In genomic region chr5:73615947-73616346, GRCh38 we compare ENCODE assay signal across 37 cellular contexts. TPM values are rescaled to one million over a fixed set of nuclear protein-coding genes. Genes with fewer than 3 reads are reported as not detected.
"Had no signal": no experiment of that assay in that cellular context is flagged by ENCODE, and none has a peak within 500 bp of the region (broad histone marks: within the 10 kb centered on the region; RNA-seq: fewer than 3 reads in every experiment).

No MANE protein-coding gene starts in this region.

- FAIRE-seq: astrocyte, TTC549 had no signal

- H3K27ac ChIP-seq: adrenal gland, body of pancreas, brain microvascular endothelial cell, breast epithelium, VCaP had no signal

- H3K4me1 ChIP-seq: breast epithelium had no signal

- ATAC-seq: activated CD4-positive, alpha-beta T cell treated with anti-CD3 and anti-CD28 coated beads for 36 hours; activated CD4-positive, CD25-positive, alpha-beta regulatory T cell treated with anti-CD3 and anti-CD28 coated beads, Interleukin-2, amount 50 U/mL, for 24 hours; activated CD8-positive, alpha-beta memory T cell treated with anti-CD3 and anti-CD28 coated beads, Interleukin-2, amount 10 ng/mL, durations not matched to agents 7 days and 5 days; activated CD8-positive, alpha-beta T cell treated with anti-CD3 and anti-CD28 coated beads, Interleukin-2, amount 10 ng/mL, durations not matched to agents 7 days and 5 days; activated naive CD4-positive, alpha-beta T cell treated with anti-CD3 and anti-CD28 coated beads, Interleukin-2, amount 50 U/mL, for 72 hours; activated T-helper 17 cell treated with anti-CD3 and anti-CD28 coated beads, Interleukin-2, amount 50 U/mL, for 72 hours; body of pancreas had no signal

- H3K9me3 ChIP-seq: adrenal gland, body of pancreas, breast epithelium had no signal

- H3K36me3 Mint-ChIP-seq: activated CD8-positive, alpha-beta memory T cell treated with anti-CD3 and anti-CD28 coated beads, Interleukin-2, amount 10 ng/mL, durations not matched to agents 7 days and 5 days; activated naive CD4-positive, alpha-beta T cell treated with anti-CD3 and anti-CD28 coated beads, Interleukin-2, amount 50 U/mL, for 72 hours; activated naive CD8-positive, alpha-beta T cell treated with anti-CD3 and anti-CD28 coated beads for 36 hours had no signal

- H3K9me3 Mint-ChIP-seq: activated CD4-positive, alpha-beta memory T cell treated with anti-CD3 and anti-CD28 coated beads, Interleukin-2, amount 10 ng/mL, durations not matched to agents 7 days and 5 days; activated CD4-positive, alpha-beta T cell treated with anti-CD3 and anti-CD28 coated beads, Interleukin-2, amount 10 ng/mL, durations not matched to agents 7 days and 5 days; activated naive CD4-positive, alpha-beta T cell treated with anti-CD3 and anti-CD28 coated beads for 36 hours; activated naive CD4-positive, alpha-beta T cell treated with anti-CD3 and anti-CD28 coated beads, Interleukin-2, amount 50 U/mL, for 72 hours; activated naive CD8-positive, alpha-beta T cell treated with anti-CD3 and anti-CD28 coated beads for 36 hours; activated T-cell treated with anti-CD3 and anti-CD28 coated beads, Interleukin-2, amount 50 U/mL, for 24 hours; activated T-helper 17 cell treated with anti-CD3 and anti-CD28 coated beads, Interleukin-2, amount 50 U/mL, for 72 hours; T-helper 1 cell treated with Interleukin-12 subunit alpha and Interleukin-12 subunit beta and Interleukin-4 antibody, amounts not matched to agents 30 μg/mL and 1 μg/mL, for 36 hours; T-helper 2 cell treated with Interferon-gamma antibody and Interleukin-4, amounts not matched to agents 5 μg/mL and 100 μg/mL, for 36 hours had no signal

- H3K27me3 ChIP-seq: adrenal gland, body of pancreas, brain microvascular endothelial cell, breast epithelium had no signal

- H3K4me1 Mint-ChIP-seq: activated CD4-positive, alpha-beta T cell treated with anti-CD3 and anti-CD28 coated beads for 36 hours; activated CD4-positive, alpha-beta T cell treated with anti-CD3 and anti-CD28 coated beads, Interleukin-2, amount 10 ng/mL, durations not matched to agents 7 days and 5 days; activated naive CD8-positive, alpha-beta T cell treated with anti-CD3 and anti-CD28 coated beads for 36 hours; activated T-helper 17 cell treated with anti-CD3 and anti-CD28 coated beads, Interleukin-2, amount 50 U/mL, for 72 hours had no signal

- H3K27ac Mint-ChIP-seq: activated CD4-positive, alpha-beta memory T cell treated with anti-CD3 and anti-CD28 coated beads, Interleukin-2, amount 10 ng/mL, durations not matched to agents 7 days and 5 days; activated CD4-positive, alpha-beta T cell treated with anti-CD3 and anti-CD28 coated beads for 36 hours; activated CD4-positive, alpha-beta T cell treated with anti-CD3 and anti-CD28 coated beads, Interleukin-2, amount 10 ng/mL, durations not matched to agents 7 days and 5 days; activated CD8-positive, alpha-beta memory T cell treated with anti-CD3 and anti-CD28 coated beads, Interleukin-2, amount 10 ng/mL, durations not matched to agents 7 days and 5 days; activated CD8-positive, alpha-beta T cell treated with anti-CD3 and anti-CD28 coated beads, Interleukin-2, amount 10 ng/mL, durations not matched to agents 7 days and 5 days; activated naive CD4-positive, alpha-beta T cell treated with anti-CD3 and anti-CD28 coated beads for 36 hours; activated naive CD4-positive, alpha-beta T cell treated with anti-CD3 and anti-CD28 coated beads, Interleukin-2, amount 50 U/mL, for 72 hours; activated naive CD8-positive, alpha-beta T cell treated with anti-CD3 and anti-CD28 coated beads for 36 hours; activated T-cell treated with anti-CD3 and anti-CD28 coated beads, Interleukin-2, amount 50 U/mL, for 24 hours; activated T-helper 17 cell treated with anti-CD3 and anti-CD28 coated beads, Interleukin-2, amount 50 U/mL, for 72 hours; T-helper 1 cell treated with Interleukin-12 subunit alpha and Interleukin-12 subunit beta and Interleukin-4 antibody, amounts not matched to agents 30 μg/mL and 1 μg/mL, for 36 hours; T-helper 2 cell treated with Interferon-gamma antibody and Interleukin-4, amounts not matched to agents 5 μg/mL and 100 μg/mL, for 36 hours had no signal

- H3K4me3 ChIP-seq: adrenal gland, body of pancreas, breast epithelium had no signal

- H3K36me3 ChIP-seq: adrenal gland, brain microvascular endothelial cell, breast epithelium had no signal

- DNase-seq: activated CD4-positive, alpha-beta memory T cell treated with anti-CD3 and anti-CD28 coated beads, Interleukin-2, amount 10 ng/mL, durations not matched to agents 7 days and 5 days; activated CD4-positive, alpha-beta T cell treated with anti-CD3 and anti-CD28 coated beads for 1 hour; activated CD4-positive, alpha-beta T cell treated with anti-CD3 and anti-CD28 coated beads for 36 hours; activated CD4-positive, alpha-beta T cell treated with anti-CD3 and anti-CD28 coated beads for 48 hours; activated CD4-positive, alpha-beta T cell treated with anti-CD3 and anti-CD28 coated beads, Interleukin-2, amount 10 ng/mL, durations not matched to agents 7 days and 5 days; activated CD4-positive, alpha-beta T cell treated with anti-CD3 and anti-CD28 coated beads, Interleukin-2, amount 50 U/mL, for 48 hours; activated CD4-positive, CD25-positive, alpha-beta regulatory T cell; activated CD8-positive, alpha-beta memory T cell treated with anti-CD3 and anti-CD28 coated beads for 24 hours; activated CD8-positive, alpha-beta memory T cell treated with anti-CD3 and anti-CD28 coated beads, Interleukin-2, amount 10 ng/mL, durations not matched to agents 7 days and 5 days; activated CD8-positive, alpha-beta memory T cell treated with anti-CD3 and anti-CD28 coated beads, Interleukin-2, amount 50 U/mL, for 48 hours; activated CD8-positive, alpha-beta T cell treated with anti-CD3 and anti-CD28 coated beads, Interleukin-2, amount 10 ng/mL, durations not matched to agents 7 days and 5 days; activated effector memory CD4-positive, alpha-beta T cell treated with anti-CD3 and anti-CD28 coated beads, Interleukin-2, amount 50 U/mL, for 16 hours; activated gamma-delta T cell treated with Interleukin-2 at 50 U/mL for 16 hours; activated naive CD4-positive, alpha-beta T cell; activated naive CD4-positive, alpha-beta T cell treated with anti-CD3 and anti-CD28 coated beads for 36 hours; activated naive CD4-positive, alpha-beta T cell treated with anti-CD3 and anti-CD28 coated beads, Interleukin-2, amount 50 U/mL, for 16 hours; activated naive CD8-positive, alpha-beta T cell treated with anti-CD3 and anti-CD28 coated beads for 36 hours; activated T-cell treated with anti-CD3 and anti-CD28 coated beads, Interleukin-2, amount 50 U/mL, for 24 hours; activated T-cell treated with anti-CD3 and anti-CD28 coated beads, Interleukin-2, amount 50 U/mL, for 48 hours; adrenal gland; amniotic stem cell; aorta; body of pancreas; brain microvascular endothelial cell; central memory CD4-positive, alpha-beta T cell; T-helper 1 cell; T-helper 2 cell; T-helper 9 cell had no signal

- H3K4me3 Mint-ChIP-seq: activated CD4-positive, alpha-beta memory T cell treated with anti-CD3 and anti-CD28 coated beads, Interleukin-2, amount 10 ng/mL, durations not matched to agents 7 days and 5 days; activated CD4-positive, alpha-beta T cell treated with anti-CD3 and anti-CD28 coated beads for 36 hours; activated CD4-positive, alpha-beta T cell treated with anti-CD3 and anti-CD28 coated beads, Interleukin-2, amount 10 ng/mL, durations not matched to agents 7 days and 5 days; activated CD8-positive, alpha-beta memory T cell treated with anti-CD3 and anti-CD28 coated beads, Interleukin-2, amount 10 ng/mL, durations not matched to agents 7 days and 5 days; activated CD8-positive, alpha-beta T cell treated with anti-CD3 and anti-CD28 coated beads, Interleukin-2, amount 10 ng/mL, durations not matched to agents 7 days and 5 days; activated naive CD4-positive, alpha-beta T cell treated with anti-CD3 and anti-CD28 coated beads for 36 hours; activated naive CD8-positive, alpha-beta T cell treated with anti-CD3 and anti-CD28 coated beads for 36 hours; activated T-cell treated with anti-CD3 and anti-CD28 coated beads, Interleukin-2, amount 50 U/mL, for 24 hours; activated T-helper 17 cell treated with anti-CD3 and anti-CD28 coated beads, Interleukin-2, amount 50 U/mL, for 72 hours; T-helper 1 cell treated with Interleukin-12 subunit alpha and Interleukin-12 subunit beta and Interleukin-4 antibody, amounts not matched to agents 30 μg/mL and 1 μg/mL, for 36 hours; T-helper 2 cell treated with Interferon-gamma antibody and Interleukin-4, amounts not matched to agents 5 μg/mL and 100 μg/mL, for 36 hours had no signal

RNA-seq across cellular contexts. Expression of gene ARHGEF28, which starts 10.0 kb away (rescaled TPM):
- total RNA-seq: activated CD4-positive, alpha-beta memory T cell treated with anti-CD3 and anti-CD28 coated beads, Interleukin-2, amount 10 ng/mL, durations not matched to agents 7 days and 5 days; activated CD4-positive, alpha-beta T cell treated with anti-CD3 and anti-CD28 coated beads, Interleukin-2, amount 10 ng/mL, durations not matched to agents 7 days and 5 days; activated CD8-positive, alpha-beta memory T cell treated with anti-CD3 and anti-CD28 coated beads, Interleukin-2, amount 10 ng/mL, durations not matched to agents 7 days and 5 days; activated CD8-positive, alpha-beta T cell treated with anti-CD3 and anti-CD28 coated beads, Interleukin-2, amount 10 ng/mL, durations not matched to agents 7 days and 5 days; activated naive CD4-positive, alpha-beta T cell treated with anti-CD3 and anti-CD28 coated beads for 36 hours; activated naive CD8-positive, alpha-beta T cell treated with anti-CD3 and anti-CD28 coated beads for 36 hours had no signal
